ENCODE assay signal across 8 cellular contexts in the genomic region with DNA sequence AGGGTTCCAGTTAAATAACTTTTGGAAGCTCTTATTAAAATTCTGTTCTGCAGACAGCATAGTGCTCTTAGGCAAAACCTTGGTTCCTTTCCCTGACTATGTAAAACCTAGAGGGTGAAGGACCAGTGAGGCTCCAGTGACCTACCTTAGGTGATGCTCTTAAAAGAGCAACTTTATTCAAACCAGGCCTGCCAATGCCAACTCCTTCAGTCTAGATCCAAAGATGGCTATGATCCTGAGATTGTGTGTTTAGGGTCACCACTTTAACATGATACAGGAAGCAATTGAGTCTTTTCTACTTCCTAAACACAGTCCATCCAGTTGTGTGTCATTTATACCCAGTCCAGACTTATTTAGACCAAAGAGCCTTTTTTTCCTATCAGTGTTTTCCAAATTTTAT. TPM values are rescaled to one million over a fixed set of nuclear protein-coding genes. Genes with fewer than 3 reads are reported as not detected.
DNase-seq lines count a peak whose midpoint lies in the region; ATAC-seq and TF ChIP-seq lines count a peak whose summit lies in the region.

No MANE protein-coding gene starts in this region.

- H3K4me1 ChIP-seq in Caco-2, result peaks cover 56% of the 10 kb centered on the region
- peaks cover 4% of the 10 kb centered on the region for H3K4me1 ChIP-seq in endodermal cell (ENCODE audit: control insufficient read depth, insufficient read depth, low read length)

- peak overlapping the region; percentile 60 for H3K4me3 Mint-ChIP-seq in Caco-2 (ENCODE audit: unreplicated experiment)
- peak overlapping the region; percentile 45 for H3K4me3 Mint-ChIP-seq in endodermal cell

- peaks cover 81% of the 10 kb centered on the region for H3K36me3 Mint-ChIP-seq in Caco-2 (ENCODE audit: insufficient read depth, unreplicated experiment)
- peaks cover 35% of the 10 kb centered on the region for H3K36me3 Mint-ChIP-seq in endodermal cell (ENCODE audit: low read depth)

- H3K9ac ChIP-seq in endodermal cell (ENCODE audit: extremely low read depth, low read length, poor library complexity, severe bottlenecking), result peak overlapping the region; percentile 52

- CTCF ChIA-PET in Caco-2 (lab: Charles Lee), result interaction anchor here (0.8 to 1.6 kb wide), 6 partner anchors 8 to 46 kb away, joined by 3 to 9 read pairs (median 6); partner anchors contain the start of gene MCL1

- TSS peak; percentile 77 for BruUV-seq in Caco-2 (replicated peaks; lab: Mats Ljungman, UMichigan)

- no peak for TF ChIP-seq CTCF in Caco-2 (IDR thresholded peaks at IDR 0.05; ENCODE audit: insufficient read depth in 1 of 2, low read depth in 1 of 2, low read length in 1 of 2, severe bottlenecking in 1 of 2, unreplicated experiment in 1 of 2)
- TF ChIP-seq CTCF in endodermal cell (conservative IDR thresholded peaks at IDR 0.05), result no peak
- no peak for TF ChIP-seq CTCF in omental fat pad (IDR thresholded peaks at IDR 0.05)

- ATAC-seq in omental fat pad (ENCODE audit: low FRiP score) (peak; percentile 2), GM21529 (IDR thresholded peaks at IDR 0.05; ENCODE audit: unreplicated experiment) (no peak), GM19455 (IDR thresholded peaks at IDR 0.05; ENCODE audit: unreplicated experiment) (no peak), HG03571 (IDR thresholded peaks at IDR 0.05; ENCODE audit: unreplicated experiment) (no peak)

- intact Hi-C loops in Caco-2 (cut with micrococcal nuclease; ENCODE audit: unreplicated experiment), result loop anchor here (2.0 to 10.0 kb wide), 3 partner anchors 60 to 436 kb away; partner anchors contain the start of genes CERS2, ENSA, MINDY1 and PRUNE1

- no peaks in the 10 kb centered on the region for H3K27me3 Mint-ChIP-seq in Caco-2 (ENCODE audit: insufficient read depth, unreplicated experiment)
- no peaks in the 10 kb centered on the region for H3K27me3 Mint-ChIP-seq in endodermal cell (ENCODE audit: insufficient read depth)

- H3K36me3 ChIP-seq in Caco-2 (ENCODE audit: control insufficient read depth, insufficient read depth, low read length) (no peaks in the 10 kb centered on the region; the same call in 1 of the 2 replicates), endodermal cell (ENCODE audit: control insufficient read depth, insufficient read depth, low read length) (peaks cover 27% of the 10 kb centered on the region)

- H3K4me1 Mint-ChIP-seq in Caco-2 (ENCODE audit: low read depth, unreplicated experiment), result peaks cover 37% of the 10 kb centered on the region
- H3K4me1 Mint-ChIP-seq in endodermal cell, result peaks cover 40% of the 10 kb centered on the region

- H3K9me3 ChIP-seq in Caco-2 (no peaks in the 10 kb centered on the region), endodermal cell (ENCODE audit: control insufficient read depth, low read length) (no peaks in the 10 kb centered on the region)

- DNase-seq in Caco-2, result no peak
- no peak for DNase-seq in endodermal cell
- DNase-seq in omental fat pad (ENCODE audit: low spot score), result no peak
- DNase-seq in NCI-H1436 treated with DMSO at 0.1 percent for 48 hours (lab: John Stamatoyannopoulos, UW), result no peak

- H3K4me3 ChIP-seq in Caco-2 (ENCODE audit: low read depth, low read length) (peak overlapping the region; percentile 8), endodermal cell (ENCODE audit: low read length) (peak overlapping the region; percentile 64)

- POLR2A ChIA-PET in Caco-2 (lab: Charles Lee), result interaction anchor here (1.0 to 2.3 kb wide), 5 partner anchors 11 to 129 kb away, joined by 5 to 74 read pairs (median 6); partner anchors contain the start of genes ENSA, FALEC and MCL1

- H3K9me3 Mint-ChIP-seq in Caco-2 (ENCODE audit: unreplicated experiment) (no peaks in the 10 kb centered on the region), endodermal cell (no peaks in the 10 kb centered on the region)

- H3K27ac Mint-ChIP-seq in Caco-2 (ENCODE audit: unreplicated experiment) (peak overlapping the region; percentile 82), endodermal cell (peak overlapping the region; percentile 95)

- H3K27ac ChIP-seq in endodermal cell (ENCODE audit: low read depth, low read length), result peak overlapping the region; percentile 99

- no peaks in the 10 kb centered on the region for H3K27me3 ChIP-seq in Caco-2 (replicated peaks; ENCODE audit: control insufficient read depth, insufficient read depth, low read length)
- no peaks in the 10 kb centered on the region for H3K27me3 ChIP-seq in endodermal cell (ENCODE audit: control insufficient read depth, insufficient read depth, low read length, poor library complexity, severe bottlenecking)

TF ChIP-seq in PFSK-1, 5 proteins besides CTCF, POLR2A, EP300 and RAD21:
- peak; percentile 47; the same call in 1 of the 2 replicates for TF ChIP-seq POLR2AphosphoS5 (IDR thresholded peaks at IDR 0.05; ENCODE audit: low read depth, low read length)
- no peak for TF ChIP-seq SIN3A (IDR thresholded peaks at IDR 0.05; ENCODE audit: borderline replicate concordance, insufficient read depth, low read length)
- no peak for TF ChIP-seq REST (IDR thresholded peaks at IDR 0.05; ENCODE audit: insufficient read depth in 1 of 2, low read depth in 2 of 2, low read length in 2 of 2)
- TF ChIP-seq FOXP2 (optimal IDR thresholded peaks at IDR 0.05; ENCODE audit: borderline replicate concordance, extremely low read depth, extremely low read length, insufficient read depth), result no peak
- no peak for TF ChIP-seq TAF1 (IDR thresholded peaks at IDR 0.05; ENCODE audit: borderline replicate concordance, insufficient read depth, low read length)

RNA-seq across cellular contexts. Expression of gene MCL1, which starts 10.8 kb away (rescaled TPM):
- total RNA-seq in Caco-2 (2022), result 130 and 134 TPM in 2 replicates
- polyA plus RNA-seq in PFSK-1 (2012; ENCODE audit: insufficient read length, low read depth), result 97.0 TPM
- total RNA-seq in endodermal cell, result 100 to 1,000 TPM; 133 to 173 TPM
- polyA plus RNA-seq in endodermal cell (2013, experiment 1 of 2), result 132 TPM
- 134 TPM for polyA plus RNA-seq in endodermal cell (2013, experiment 2 of 2)
- 100 to 1,000 TPM; 505 to 845 (median 657) TPM for total RNA-seq in omental fat pad

RNA-seq across cellular contexts. Expression of gene ADAMTSL4, which starts 19.4 kb away (rescaled TPM):
- 16.1 and 17.6 TPM in 2 replicates for total RNA-seq in Caco-2 (2022)
- polyA plus RNA-seq in PFSK-1 (2012; ENCODE audit: insufficient read length, low read depth), result 13.7 TPM
- total RNA-seq in endodermal cell, result 1 to 10 TPM; 3.7 to 3.9 TPM
- polyA plus RNA-seq in endodermal cell (2013, experiment 1 of 2), result 2.9 TPM
- 1.5 TPM for polyA plus RNA-seq in endodermal cell (2013, experiment 2 of 2)
- 10 to 100 TPM; 33.7 to 46.6 (median 39.9) TPM for total RNA-seq in omental fat pad

RNA-seq across cellular contexts. Expression of gene FALEC, which starts 53.0 kb away (rescaled TPM):
- 0.59 and 0.63 TPM in 2 replicates for total RNA-seq in Caco-2 (2022)
- 0.68 TPM for polyA plus RNA-seq in PFSK-1 (2012; ENCODE audit: insufficient read length, low read depth)
- total RNA-seq in endodermal cell, result 1 to 10 TPM in 1 of 2 donors, under 1 TPM in 1; 0.70 to 1.6 TPM
- not detected for polyA plus RNA-seq in endodermal cell (2013, experiment 1 of 2)
- polyA plus RNA-seq in endodermal cell (2013, experiment 2 of 2), result not detected
- not detected for total RNA-seq in omental fat pad
